1 cellular context compared by ENCODE assay signal in genomic region chr5:135567661-135568060, GRCh38.
TF ChIP-seq lines count a peak whose summit lies in the region.

No MANE protein-coding gene starts in this region.

TF ChIP-seq in WTC11, 78 proteins besides CTCF, POLR2A, EP300 and RAD21 (continued from another document):
- no peak for TF ChIP-seq MXD4 (CRISPR knock-in tag; IDR thresholded peaks at IDR 0.05; ENCODE audit: borderline replicate concordance)
- TF ChIP-seq, protein P1, sequence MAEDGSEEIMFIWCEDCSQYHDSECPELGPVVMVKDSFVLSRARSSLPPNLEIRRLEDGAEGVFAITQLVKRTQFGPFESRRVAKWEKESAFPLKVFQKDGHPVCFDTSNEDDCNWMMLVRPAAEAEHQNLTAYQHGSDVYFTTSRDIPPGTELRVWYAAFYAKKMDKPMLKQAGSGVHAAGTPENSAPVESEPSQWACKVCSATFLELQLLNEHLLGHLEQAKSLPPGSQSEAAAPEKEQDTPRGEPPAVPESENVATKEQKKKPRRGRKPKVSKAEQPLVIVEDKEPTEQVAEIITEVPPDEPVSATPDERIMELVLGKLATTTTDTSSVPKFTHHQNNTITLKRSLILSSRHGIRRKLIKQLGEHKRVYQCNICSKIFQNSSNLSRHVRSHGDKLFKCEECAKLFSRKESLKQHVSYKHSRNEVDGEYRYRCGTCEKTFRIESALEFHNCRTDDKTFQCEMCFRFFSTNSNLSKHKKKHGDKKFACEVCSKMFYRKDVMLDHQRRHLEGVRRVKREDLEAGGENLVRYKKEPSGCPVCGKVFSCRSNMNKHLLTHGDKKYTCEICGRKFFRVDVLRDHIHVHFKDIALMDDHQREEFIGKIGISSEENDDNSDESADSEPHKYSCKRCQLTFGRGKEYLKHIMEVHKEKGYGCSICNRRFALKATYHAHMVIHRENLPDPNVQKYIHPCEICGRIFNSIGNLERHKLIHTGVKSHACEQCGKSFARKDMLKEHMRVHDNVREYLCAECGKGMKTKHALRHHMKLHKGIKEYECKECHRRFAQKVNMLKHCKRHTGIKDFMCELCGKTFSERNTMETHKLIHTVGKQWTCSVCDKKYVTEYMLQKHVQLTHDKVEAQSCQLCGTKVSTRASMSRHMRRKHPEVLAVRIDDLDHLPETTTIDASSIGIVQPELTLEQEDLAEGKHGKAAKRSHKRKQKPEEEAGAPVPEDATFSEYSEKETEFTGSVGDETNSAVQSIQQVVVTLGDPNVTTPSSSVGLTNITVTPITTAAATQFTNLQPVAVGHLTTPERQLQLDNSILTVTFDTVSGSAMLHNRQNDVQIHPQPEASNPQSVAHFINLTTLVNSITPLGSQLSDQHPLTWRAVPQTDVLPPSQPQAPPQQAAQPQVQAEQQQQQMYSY (CRISPR knock-in tag; IDR thresholded peaks at IDR 0.05): no peak
